ENCODE assay signal across 1 cellular context in the genomic region with DNA sequence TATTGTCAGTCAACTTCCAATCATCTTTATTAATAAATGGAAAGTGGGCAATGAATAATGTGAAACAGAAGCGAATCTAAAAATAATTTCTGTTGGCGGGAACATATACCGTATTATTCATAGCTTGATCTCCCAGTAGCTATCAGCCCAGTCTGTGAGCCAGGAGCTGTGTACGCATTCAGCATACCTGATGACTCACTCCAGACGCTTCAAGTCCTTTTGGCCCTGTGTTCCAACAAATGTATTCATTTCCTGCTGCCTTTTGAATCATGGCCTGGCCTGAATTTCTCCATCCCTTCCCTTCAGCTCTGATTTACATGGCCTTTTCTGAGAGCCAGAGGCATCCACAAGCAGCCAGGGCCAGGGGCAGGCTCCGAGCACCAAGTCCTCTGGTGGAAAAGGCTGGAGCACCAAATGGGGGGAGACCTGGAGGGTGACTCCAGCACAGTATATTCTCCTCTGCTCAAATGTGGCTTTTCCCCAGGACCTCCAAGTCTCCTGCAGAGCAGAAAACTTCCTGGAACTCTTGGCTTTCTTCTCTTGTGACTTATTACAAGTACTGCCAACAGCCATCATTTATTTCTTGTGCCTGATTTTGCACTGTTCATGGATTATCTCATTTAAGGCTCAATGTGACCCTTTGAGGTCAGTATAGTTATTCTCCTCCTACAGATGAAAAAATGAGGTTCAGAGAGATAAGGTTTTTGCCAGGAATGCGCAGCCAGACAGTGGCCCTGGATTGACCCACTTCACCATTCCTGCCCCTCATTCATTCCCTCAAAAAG.
A peak's percentile ranks its signal among the peaks of the same experiment; 100 is the strongest.
TF ChIP-seq lines count a peak whose summit lies in the region.

No MANE protein-coding gene starts in this region.

TF ChIP-seq in K562, 482 proteins besides CTCF, POLR2A, EP300 and RAD21 (continued from another document and continues in another):
- TF ChIP-seq, protein P1, sequence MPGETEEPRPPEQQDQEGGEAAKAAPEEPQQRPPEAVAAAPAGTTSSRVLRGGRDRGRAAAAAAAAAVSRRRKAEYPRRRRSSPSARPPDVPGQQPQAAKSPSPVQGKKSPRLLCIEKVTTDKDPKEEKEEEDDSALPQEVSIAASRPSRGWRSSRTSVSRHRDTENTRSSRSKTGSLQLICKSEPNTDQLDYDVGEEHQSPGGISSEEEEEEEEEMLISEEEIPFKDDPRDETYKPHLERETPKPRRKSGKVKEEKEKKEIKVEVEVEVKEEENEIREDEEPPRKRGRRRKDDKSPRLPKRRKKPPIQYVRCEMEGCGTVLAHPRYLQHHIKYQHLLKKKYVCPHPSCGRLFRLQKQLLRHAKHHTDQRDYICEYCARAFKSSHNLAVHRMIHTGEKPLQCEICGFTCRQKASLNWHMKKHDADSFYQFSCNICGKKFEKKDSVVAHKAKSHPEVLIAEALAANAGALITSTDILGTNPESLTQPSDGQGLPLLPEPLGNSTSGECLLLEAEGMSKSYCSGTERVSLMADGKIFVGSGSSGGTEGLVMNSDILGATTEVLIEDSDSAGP (CRISPR knock-in tag; IDR thresholded peaks at IDR 0.05) = no peak
- no peak for TF ChIP-seq PREB (CRISPR knock-in tag; IDR thresholded peaks at IDR 0.05)
- 0 out of 4 replicates have a peak, but pooled peaks of 1 of the 2 experiments have one; percentile 53 for TF ChIP-seq TRIM24 (IDR thresholded peaks at IDR 0.05)
- peak; percentile 64 for TF ChIP-seq NFE2 (IDR thresholded peaks at IDR 0.05; ENCODE audit: low read depth)
- 0 out of 2 replicates have a peak, but pooled peaks have one; percentile 41 for TF ChIP-seq KAT7 (CRISPR knock-in tag; IDR thresholded peaks at IDR 0.05; ENCODE audit: borderline replicate concordance)
- peak; percentile 81 for TF ChIP-seq ARID3A (IDR thresholded peaks at IDR 0.05; ENCODE audit: borderline replicate concordance, low read depth, low read length)
- no peak for TF ChIP-seq HDGF (IDR thresholded peaks at IDR 0.05)
- no peak for TF ChIP-seq RHOXF2B (CRISPR knock-in tag; conservative IDR thresholded peaks at IDR 0.05)
- TF ChIP-seq SMAD3 (CRISPR knock-in tag; conservative IDR thresholded peaks at IDR 0.05) = no peak
- TF ChIP-seq ZEB2 (IDR thresholded peaks at IDR 0.05) = no peak
- peak; percentile 98 for TF ChIP-seq ESRRA (IDR thresholded peaks at IDR 0.05; ENCODE audit: borderline replicate concordance, low read depth)
- no peak for TF ChIP-seq NR2C2 (CRISPR knock-in tag; IDR thresholded peaks at IDR 0.05)
- peak; percentile 64 for TF ChIP-seq NR2C2 (tag; IDR thresholded peaks at IDR 0.05)
- TF ChIP-seq E2F6 (IDR thresholded peaks at IDR 0.05; ENCODE audit: borderline replicate concordance in 1 of 2, extremely low read depth in 1 of 2, insufficient read depth in 1 of 2, insufficient read length in 1 of 2, low read depth in 1 of 2, low read length in 1 of 2, poor library complexity in 1 of 2, severe bottlenecking in 1 of 2) = peak in 1 of 2 experiments; percentile 21
- TF ChIP-seq SMARCE1 (IDR thresholded peaks at IDR 0.05) = peak; percentile 72
- TF ChIP-seq PML (IDR thresholded peaks at IDR 0.05; ENCODE audit: low read length) = peak; percentile 57; the same call in 1 of the 2 replicates
- TF ChIP-seq ZNF24 (IDR thresholded peaks at IDR 0.05) = peak; percentile 98
- peak; percentile 87 for TF ChIP-seq TEAD4 (IDR thresholded peaks at IDR 0.05; ENCODE audit: low read length)
- no peak for TF ChIP-seq TEAD4 (CRISPR knock-in tag; IDR thresholded peaks at IDR 0.05; ENCODE audit: borderline replicate concordance)
- 0 out of 2 replicates have a peak, but pooled peaks have one; percentile 42 for TF ChIP-seq FOXM1 (IDR thresholded peaks at IDR 0.05; ENCODE audit: low read depth)
- TF ChIP-seq FOXM1 (CRISPR knock-in tag; IDR thresholded peaks at IDR 0.05; ENCODE audit: low read depth) = no peak
- peak; percentile 62; the same call in 1 of the 2 replicates for TF ChIP-seq NFATC3 (IDR thresholded peaks at IDR 0.05)
- no peak for TF ChIP-seq HOXB6 (CRISPR knock-in tag; IDR thresholded peaks at IDR 0.05; ENCODE audit: borderline replicate concordance)
- TF ChIP-seq, protein P2, sequence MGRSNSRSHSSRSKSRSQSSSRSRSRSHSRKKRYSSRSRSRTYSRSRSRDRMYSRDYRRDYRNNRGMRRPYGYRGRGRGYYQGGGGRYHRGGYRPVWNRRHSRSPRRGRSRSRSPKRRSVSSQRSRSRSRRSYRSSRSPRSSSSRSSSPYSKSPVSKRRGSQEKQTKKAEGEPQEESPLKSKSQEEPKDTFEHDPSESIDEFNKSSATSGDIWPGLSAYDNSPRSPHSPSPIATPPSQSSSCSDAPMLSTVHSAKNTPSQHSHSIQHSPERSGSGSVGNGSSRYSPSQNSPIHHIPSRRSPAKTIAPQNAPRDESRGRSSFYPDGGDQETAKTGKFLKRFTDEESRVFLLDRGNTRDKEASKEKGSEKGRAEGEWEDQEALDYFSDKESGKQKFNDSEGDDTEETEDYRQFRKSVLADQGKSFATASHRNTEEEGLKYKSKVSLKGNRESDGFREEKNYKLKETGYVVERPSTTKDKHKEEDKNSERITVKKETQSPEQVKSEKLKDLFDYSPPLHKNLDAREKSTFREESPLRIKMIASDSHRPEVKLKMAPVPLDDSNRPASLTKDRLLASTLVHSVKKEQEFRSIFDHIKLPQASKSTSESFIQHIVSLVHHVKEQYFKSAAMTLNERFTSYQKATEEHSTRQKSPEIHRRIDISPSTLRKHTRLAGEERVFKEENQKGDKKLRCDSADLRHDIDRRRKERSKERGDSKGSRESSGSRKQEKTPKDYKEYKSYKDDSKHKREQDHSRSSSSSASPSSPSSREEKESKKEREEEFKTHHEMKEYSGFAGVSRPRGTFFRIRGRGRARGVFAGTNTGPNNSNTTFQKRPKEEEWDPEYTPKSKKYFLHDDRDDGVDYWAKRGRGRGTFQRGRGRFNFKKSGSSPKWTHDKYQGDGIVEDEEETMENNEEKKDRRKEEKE (IDR thresholded peaks at IDR 0.05; ENCODE audit: borderline replicate concordance in 1 of 2, control insufficient read depth in 1 of 2, low read depth in 2 of 2, low read length in 1 of 2) = no peak
- TF ChIP-seq ILF3 (IDR thresholded peaks at IDR 0.05; ENCODE audit: borderline replicate concordance) = peak; percentile 36; the same call in 1 of the 2 replicates
- TF ChIP-seq CBX3 (IDR thresholded peaks at IDR 0.05; ENCODE audit: borderline replicate concordance in 1 of 2, low read length in 2 of 2) = 0 out of 3 replicates have a peak, but pooled peaks of 1 of the 2 experiments have one; percentile 18
- TF ChIP-seq ATF7 (IDR thresholded peaks at IDR 0.05) = peak; percentile 18
- peak; percentile 88 for TF ChIP-seq TCF3 (CRISPR knock-in tag; IDR thresholded peaks at IDR 0.05)
- peak; percentile 64; the same call in 1 of the 2 replicates for TF ChIP-seq FOXJ2 (tag; IDR thresholded peaks at IDR 0.05)
- TF ChIP-seq TBL1XR1 (IDR thresholded peaks at IDR 0.05; ENCODE audit: low read length in 2 of 2) = peak in 1 of 2 experiments; percentile 93; a peak in 2 of 4 replicates
- TF ChIP-seq DMBX1 (CRISPR knock-in tag; IDR thresholded peaks at IDR 0.05; ENCODE audit: borderline replicate concordance) = peak; percentile 56; the same call in 1 of the 2 replicates
- peak; percentile 35 for TF ChIP-seq MEIS2 (IDR thresholded peaks at IDR 0.05; ENCODE audit: partially characterized antibody)
- no peak for TF ChIP-seq BCOR (IDR thresholded peaks at IDR 0.05)
- TF ChIP-seq ZNF311 (CRISPR knock-in tag; IDR thresholded peaks at IDR 0.05) = 0 out of 2 replicates have a peak, but pooled peaks have one; percentile 5
- TF ChIP-seq, protein P3, sequence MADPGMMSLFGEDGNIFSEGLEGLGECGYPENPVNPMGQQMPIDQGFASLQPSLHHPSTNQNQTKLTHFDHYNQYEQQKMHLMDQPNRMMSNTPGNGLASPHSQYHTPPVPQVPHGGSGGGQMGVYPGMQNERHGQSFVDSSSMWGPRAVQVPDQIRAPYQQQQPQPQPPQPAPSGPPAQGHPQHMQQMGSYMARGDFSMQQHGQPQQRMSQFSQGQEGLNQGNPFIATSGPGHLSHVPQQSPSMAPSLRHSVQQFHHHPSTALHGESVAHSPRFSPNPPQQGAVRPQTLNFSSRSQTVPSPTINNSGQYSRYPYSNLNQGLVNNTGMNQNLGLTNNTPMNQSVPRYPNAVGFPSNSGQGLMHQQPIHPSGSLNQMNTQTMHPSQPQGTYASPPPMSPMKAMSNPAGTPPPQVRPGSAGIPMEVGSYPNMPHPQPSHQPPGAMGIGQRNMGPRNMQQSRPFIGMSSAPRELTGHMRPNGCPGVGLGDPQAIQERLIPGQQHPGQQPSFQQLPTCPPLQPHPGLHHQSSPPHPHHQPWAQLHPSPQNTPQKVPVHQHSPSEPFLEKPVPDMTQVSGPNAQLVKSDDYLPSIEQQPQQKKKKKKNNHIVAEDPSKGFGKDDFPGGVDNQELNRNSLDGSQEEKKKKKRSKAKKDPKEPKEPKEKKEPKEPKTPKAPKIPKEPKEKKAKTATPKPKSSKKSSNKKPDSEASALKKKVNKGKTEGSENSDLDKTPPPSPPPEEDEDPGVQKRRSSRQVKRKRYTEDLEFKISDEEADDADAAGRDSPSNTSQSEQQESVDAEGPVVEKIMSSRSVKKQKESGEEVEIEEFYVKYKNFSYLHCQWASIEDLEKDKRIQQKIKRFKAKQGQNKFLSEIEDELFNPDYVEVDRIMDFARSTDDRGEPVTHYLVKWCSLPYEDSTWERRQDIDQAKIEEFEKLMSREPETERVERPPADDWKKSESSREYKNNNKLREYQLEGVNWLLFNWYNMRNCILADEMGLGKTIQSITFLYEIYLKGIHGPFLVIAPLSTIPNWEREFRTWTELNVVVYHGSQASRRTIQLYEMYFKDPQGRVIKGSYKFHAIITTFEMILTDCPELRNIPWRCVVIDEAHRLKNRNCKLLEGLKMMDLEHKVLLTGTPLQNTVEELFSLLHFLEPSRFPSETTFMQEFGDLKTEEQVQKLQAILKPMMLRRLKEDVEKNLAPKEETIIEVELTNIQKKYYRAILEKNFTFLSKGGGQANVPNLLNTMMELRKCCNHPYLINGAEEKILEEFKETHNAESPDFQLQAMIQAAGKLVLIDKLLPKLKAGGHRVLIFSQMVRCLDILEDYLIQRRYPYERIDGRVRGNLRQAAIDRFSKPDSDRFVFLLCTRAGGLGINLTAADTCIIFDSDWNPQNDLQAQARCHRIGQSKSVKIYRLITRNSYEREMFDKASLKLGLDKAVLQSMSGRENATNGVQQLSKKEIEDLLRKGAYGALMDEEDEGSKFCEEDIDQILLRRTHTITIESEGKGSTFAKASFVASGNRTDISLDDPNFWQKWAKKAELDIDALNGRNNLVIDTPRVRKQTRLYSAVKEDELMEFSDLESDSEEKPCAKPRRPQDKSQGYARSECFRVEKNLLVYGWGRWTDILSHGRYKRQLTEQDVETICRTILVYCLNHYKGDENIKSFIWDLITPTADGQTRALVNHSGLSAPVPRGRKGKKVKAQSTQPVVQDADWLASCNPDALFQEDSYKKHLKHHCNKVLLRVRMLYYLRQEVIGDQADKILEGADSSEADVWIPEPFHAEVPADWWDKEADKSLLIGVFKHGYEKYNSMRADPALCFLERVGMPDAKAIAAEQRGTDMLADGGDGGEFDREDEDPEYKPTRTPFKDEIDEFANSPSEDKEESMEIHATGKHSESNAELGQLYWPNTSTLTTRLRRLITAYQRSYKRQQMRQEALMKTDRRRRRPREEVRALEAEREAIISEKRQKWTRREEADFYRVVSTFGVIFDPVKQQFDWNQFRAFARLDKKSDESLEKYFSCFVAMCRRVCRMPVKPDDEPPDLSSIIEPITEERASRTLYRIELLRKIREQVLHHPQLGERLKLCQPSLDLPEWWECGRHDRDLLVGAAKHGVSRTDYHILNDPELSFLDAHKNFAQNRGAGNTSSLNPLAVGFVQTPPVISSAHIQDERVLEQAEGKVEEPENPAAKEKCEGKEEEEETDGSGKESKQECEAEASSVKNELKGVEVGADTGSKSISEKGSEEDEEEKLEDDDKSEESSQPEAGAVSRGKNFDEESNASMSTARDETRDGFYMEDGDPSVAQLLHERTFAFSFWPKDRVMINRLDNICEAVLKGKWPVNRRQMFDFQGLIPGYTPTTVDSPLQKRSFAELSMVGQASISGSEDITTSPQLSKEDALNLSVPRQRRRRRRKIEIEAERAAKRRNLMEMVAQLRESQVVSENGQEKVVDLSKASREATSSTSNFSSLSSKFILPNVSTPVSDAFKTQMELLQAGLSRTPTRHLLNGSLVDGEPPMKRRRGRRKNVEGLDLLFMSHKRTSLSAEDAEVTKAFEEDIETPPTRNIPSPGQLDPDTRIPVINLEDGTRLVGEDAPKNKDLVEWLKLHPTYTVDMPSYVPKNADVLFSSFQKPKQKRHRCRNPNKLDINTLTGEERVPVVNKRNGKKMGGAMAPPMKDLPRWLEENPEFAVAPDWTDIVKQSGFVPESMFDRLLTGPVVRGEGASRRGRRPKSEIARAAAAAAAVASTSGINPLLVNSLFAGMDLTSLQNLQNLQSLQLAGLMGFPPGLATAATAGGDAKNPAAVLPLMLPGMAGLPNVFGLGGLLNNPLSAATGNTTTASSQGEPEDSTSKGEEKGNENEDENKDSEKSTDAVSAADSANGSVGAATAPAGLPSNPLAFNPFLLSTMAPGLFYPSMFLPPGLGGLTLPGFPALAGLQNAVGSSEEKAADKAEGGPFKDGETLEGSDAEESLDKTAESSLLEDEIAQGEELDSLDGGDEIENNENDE (IDR thresholded peaks at IDR 0.05; ENCODE audit: low read depth, low read length) = no peak
- TF ChIP-seq SOX6 (IDR thresholded peaks at IDR 0.05) = peak; percentile 78
- TF ChIP-seq ZNF583 (CRISPR knock-in tag; IDR thresholded peaks at IDR 0.05) = no peak
- TF ChIP-seq STAT5A (IDR thresholded peaks at IDR 0.05; ENCODE audit: borderline replicate concordance, low read length) = peak; percentile 96
- peak; percentile 91 for TF ChIP-seq CBFA2T3 (IDR thresholded peaks at IDR 0.05)
